Comparison of ENCODE assay signal across 1 cellular context in the genomic region with DNA sequence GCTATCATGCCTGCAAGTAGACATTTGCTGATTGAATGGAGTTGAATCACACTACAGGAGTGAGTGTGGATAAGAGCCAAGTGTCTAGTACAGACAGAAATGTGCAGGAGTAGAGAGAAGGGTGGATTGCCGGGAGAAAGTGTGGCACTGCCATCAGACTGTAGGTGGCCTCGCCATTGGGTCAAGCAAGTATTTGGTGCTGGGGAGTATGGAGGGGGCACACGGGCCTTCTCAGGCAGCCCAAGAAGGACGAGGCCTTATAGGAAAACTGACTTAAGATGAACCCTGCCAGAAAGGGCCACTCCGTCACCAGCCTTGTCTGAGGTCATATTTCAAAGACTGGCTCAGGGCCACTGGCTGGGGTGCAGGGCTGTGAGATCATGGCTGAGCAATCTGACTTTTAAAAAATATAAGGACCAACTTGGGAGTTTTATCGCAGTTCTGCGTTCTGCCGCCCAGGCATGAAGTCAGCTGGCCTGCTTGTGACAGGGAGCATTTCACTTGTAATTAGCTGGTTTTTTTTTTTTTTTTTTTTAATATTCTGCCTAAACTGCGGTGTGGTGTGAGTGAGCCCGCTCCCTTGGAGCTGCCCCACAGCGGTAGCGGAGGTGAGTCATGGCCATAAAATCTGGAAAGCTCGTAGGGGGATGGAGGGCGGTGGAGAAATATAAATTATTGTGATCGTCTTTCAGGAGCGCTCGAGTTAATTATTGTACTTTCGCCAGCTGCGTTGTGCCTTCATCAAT.
TF ChIP-seq lines count a peak whose summit lies in the region.

No MANE protein-coding gene starts in this region.

TF ChIP-seq in A549, 52 proteins besides CTCF, POLR2A, EP300 and RAD21 (continued from another document):
- TF ChIP-seq PBX3 (IDR thresholded peaks at IDR 0.05): no peak
- TF ChIP-seq PHF8 (IDR thresholded peaks at IDR 0.05; ENCODE audit: borderline replicate concordance, low read depth): no peak
- TF ChIP-seq RARB (CRISPR knock-in tag; IDR thresholded peaks at IDR 0.05): no peak
- TF ChIP-seq, protein P1, sequence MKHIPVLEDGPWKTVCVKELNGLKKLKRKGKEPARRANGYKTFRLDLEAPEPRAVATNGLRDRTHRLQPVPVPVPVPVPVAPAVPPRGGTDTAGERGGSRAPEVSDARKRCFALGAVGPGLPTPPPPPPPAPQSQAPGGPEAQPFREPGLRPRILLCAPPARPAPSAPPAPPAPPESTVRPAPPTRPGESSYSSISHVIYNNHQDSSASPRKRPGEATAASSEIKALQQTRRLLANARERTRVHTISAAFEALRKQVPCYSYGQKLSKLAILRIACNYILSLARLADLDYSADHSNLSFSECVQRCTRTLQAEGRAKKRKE (CRISPR knock-in tag; IDR thresholded peaks at IDR 0.05; ENCODE audit: low read depth): no peak
- peak; percentile 90 for TF ChIP-seq FOSL2 (IDR thresholded peaks at IDR 0.05)
- TF ChIP-seq FOSL2 (CRISPR knock-in tag; IDR thresholded peaks at IDR 0.05): peak; percentile 87
- TF ChIP-seq CBX8 (IDR thresholded peaks at IDR 0.05): no peak
- no peak for TF ChIP-seq ELK1 (IDR thresholded peaks at IDR 0.05; ENCODE audit: low read depth, low read length)
- TF ChIP-seq RFX5 (IDR thresholded peaks at IDR 0.05): no peak
